Comparison of ENCODE assay signal across 8 cellular contexts in the genomic region with DNA sequence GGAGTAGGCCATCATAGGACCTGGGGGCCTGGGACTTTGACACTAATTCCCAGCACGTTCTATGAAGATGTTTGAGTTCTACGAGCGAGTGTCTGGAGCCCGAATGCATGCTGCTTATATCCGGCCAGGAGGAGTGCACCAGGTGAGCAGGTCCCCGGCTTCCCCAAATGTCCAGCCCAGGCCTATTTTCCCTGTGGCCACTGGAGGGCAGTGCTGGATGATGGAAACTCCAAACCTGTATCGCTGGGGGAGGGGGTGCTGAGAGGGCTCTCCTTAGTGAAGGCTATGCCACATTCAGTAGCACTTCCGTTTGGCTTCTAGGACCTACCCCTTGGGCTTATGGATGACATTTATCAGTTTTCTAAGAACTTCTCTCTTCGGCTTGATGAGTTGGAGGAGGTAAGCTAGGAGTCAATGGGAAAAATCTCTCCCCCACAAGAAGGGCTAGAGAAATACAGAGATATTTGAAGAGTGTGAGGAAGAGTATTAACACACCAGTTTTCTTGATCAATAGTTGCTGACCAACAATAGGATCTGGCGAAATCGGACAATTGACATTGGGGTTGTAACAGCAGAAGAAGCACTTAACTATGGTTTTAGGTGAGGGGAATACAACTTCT. TPM values are rescaled to one million over a fixed set of nuclear protein-coding genes. Genes with fewer than 3 reads are reported as not detected.
DNase-seq lines count a peak whose midpoint lies in the region; ATAC-seq and TF ChIP-seq lines count a peak whose summit lies in the region.

No MANE protein-coding gene starts in this region.

- intact Hi-C loops in right lobe of liver (cut with DNase I): no loop called here

- ATAC-seq in HG03097 (IDR thresholded peaks at IDR 0.05; ENCODE audit: low FRiP score, unreplicated experiment) (peak; percentile 56), right lobe of liver (peak; percentile 96 to 98 (median 96)), GM19463 (IDR thresholded peaks at IDR 0.05; ENCODE audit: unreplicated experiment) (no peak)

- peaks cover 2% of the 10 kb centered on the region; the same call in 1 of the 2 replicates for H3F3A ChIP-seq in DOHH2 (ENCODE audit: control insufficient read depth, insufficient read depth)

- no peaks in the 10 kb centered on the region for H3K79me2 ChIP-seq in DOHH2 (ENCODE audit: control insufficient read depth, low read length)

- 10% methylated on average over 10 of the region's 11 CpGs for WGBS in right lobe of liver (ENCODE audit: insufficient coverage, low coverage, low lambda C conversion rate, missing lambda C conversion rate)

- H3K27ac ChIP-seq in DOHH2 (ENCODE audit: low read depth, low read length): no peak overlapping the region
- H3K27ac ChIP-seq in right lobe of liver: no peak overlapping the region

- H3K9me3 ChIP-seq in DOHH2 (ENCODE audit: control insufficient read depth, insufficient read depth, low read length) (no peaks in the 10 kb centered on the region), right lobe of liver (no peaks in the 10 kb centered on the region)

- DNase-seq in NCI-H460 (ENCODE audit: extremely low read depth, low read depth) (peak; percentile 74), choroid plexus epithelial cell (ENCODE audit: low read depth) (peak; percentile 84), right lobe of liver (peak; percentile 84 to 88 (median 84))
- peak; percentile 84 for DNase-seq in activated CD4-positive, alpha-beta T cell treated with anti-CD3 and anti-CD28 coated beads for 48 hours
- DNase-seq in stimulated activated CD4-positive, alpha-beta T cell treated with anti-CD3 and anti-CD28 coated beads, TNF-alpha, amount 100 ng/mL, for 48 hours (ENCODE audit: low read depth in 3 of 3): peak; percentile 50 to 71 (median 59)

- no peaks in the 10 kb centered on the region for H3K9me2 ChIP-seq in DOHH2 (replicated peaks; ENCODE audit: control insufficient read depth, low read length)

- no peaks in the 10 kb centered on the region for H4K20me1 ChIP-seq in DOHH2 (ENCODE audit: control insufficient read depth, insufficient read depth, low read depth, low read length)

- H3K4me1 ChIP-seq in DOHH2 (ENCODE audit: control insufficient read depth, low read length) (peaks cover 10% of the 10 kb centered on the region), right lobe of liver (peaks cover 0 to 9% (median 0%) of the 10 kb centered on the region in 4 donors)

- peak; percentile 90 for TF ChIP-seq CTCF in DOHH2 (IDR thresholded peaks at IDR 0.05; ENCODE audit: low read depth, low read length, poor library complexity, severe bottlenecking)
- peak; percentile 98 for TF ChIP-seq CTCF in choroid plexus epithelial cell (conservative IDR thresholded peaks at IDR 0.05; ENCODE audit: low read depth, low read length)
- peak; percentile 89 to 97 (median 96) for TF ChIP-seq CTCF in right lobe of liver (IDR thresholded peaks at IDR 0.05)

- H3K36me3 ChIP-seq in DOHH2 (ENCODE audit: control insufficient read depth, low read length) (peaks cover 82% of the 10 kb centered on the region), right lobe of liver (peaks cover 0 to 88% (median 36%) of the 10 kb centered on the region in 4 donors)

- H3K4me3 ChIP-seq in DOHH2 (ENCODE audit: low read length) (no peak overlapping the region), choroid plexus epithelial cell (ENCODE audit: low read depth, low read length) (no peak overlapping the region), right lobe of liver (no peak overlapping the region)

- TF ChIP-seq POLR2A in right lobe of liver (IDR thresholded peaks at IDR 0.05): no peak

- no peak overlapping the region for H3K4me2 ChIP-seq in DOHH2 (ENCODE audit: low read length)

- no peaks in the 10 kb centered on the region for H3K27me3 ChIP-seq in DOHH2 (ENCODE audit: control insufficient read depth, low read length)
- H3K27me3 ChIP-seq in right lobe of liver: no peaks in the 10 kb centered on the region

RNA-seq across cellular contexts. Expression of a gene that starts 5.2 kb away (rescaled TPM):
- not detected in 2 replicates for total RNA-seq in NCI-H460 (2014; rRNA removed; shearing (Covaris generic))
- polyA plus RNA-seq in NCI-H460 (2014; cell fraction: nucleus; rRNA removed): not detected in 2 replicates
- total RNA-seq in right lobe of liver: 10 to 100 TPM; 11.5 to 54.0 (median 19.0) TPM

RNA-seq across cellular contexts. Expression of a gene that starts 7.7 kb away (rescaled TPM):
- 161 and 175 TPM in 2 replicates for total RNA-seq in NCI-H460 (2014; rRNA removed; shearing (Covaris generic))
- 162 and 201 TPM in 2 replicates for polyA plus RNA-seq in NCI-H460 (2014; cell fraction: nucleus; rRNA removed)
- total RNA-seq in right lobe of liver: 100 to 1,000 TPM in 5 of 6 experiments, 10 to 100 TPM in 1; 91.1 to 157 (median 107) TPM

RNA-seq across cellular contexts. Expression of a gene that starts 11.0 kb away (rescaled TPM):
- total RNA-seq in NCI-H460 (2014; rRNA removed; shearing (Covaris generic)): under 0.01 and 0.14 TPM in 2 replicates
- not detected in 2 replicates for polyA plus RNA-seq in NCI-H460 (2014; cell fraction: nucleus; rRNA removed)
- 10 to 100 TPM in 1 of 6 experiments, 1 to 10 TPM in 3, under 1 TPM in 2; 0.29 to 11.0 (median 2.1) TPM for total RNA-seq in right lobe of liver

RNA-seq across cellular contexts. Expression of a gene that starts 13.5 kb away (rescaled TPM):
- not detected in 2 replicates for total RNA-seq in NCI-H460 (2014; rRNA removed; shearing (Covaris generic))
- polyA plus RNA-seq in NCI-H460 (2014; cell fraction: nucleus; rRNA removed): not detected in 2 replicates
- over 10,000 TPM in 2 of 6 experiments, 1,000 to 10,000 TPM in 4; 3,802 to 16,527 (median 7,524) TPM for total RNA-seq in right lobe of liver

RNA-seq across cellular contexts. Expression of a gene that starts 16.0 kb away (rescaled TPM):
- total RNA-seq in NCI-H460 (2014; rRNA removed; shearing (Covaris generic)): 8.3 and 9.1 TPM in 2 replicates
- polyA plus RNA-seq in NCI-H460 (2014; cell fraction: nucleus; rRNA removed): 20.3 and 24.6 TPM in 2 replicates
- total RNA-seq in right lobe of liver: 10 to 100 TPM in 3 of 6 experiments, 1 to 10 TPM in 3; 4.3 to 18.5 (median 8.1) TPM

Comparison
In these comparisons a context has a peak if more than half of its experiments do, and no peak if none do; other contexts are left out.
1. RNA of a gene that starts 5.2 kb away (total RNA-seq): 11.5 to 54.0 TPM in right lobe of liver; not detected in NCI-H460; every median in the first group is over 10 times any median in the second.
2. Peak in every context shown above with its lines, with median percentiles within 50 percentile points of each other: CTCF ChIP-seq and DNase-seq.